Comparison of ENCODE assay signal across 8 cellular contexts in genomic region chr1:89407355-89407754, GRCh38. TPM values are rescaled to one million over a fixed set of nuclear protein-coding genes. Genes with fewer than 3 reads are reported as not detected.
DNase-seq lines count a peak whose midpoint lies in the region; ATAC-seq and TF ChIP-seq lines count a peak whose summit lies in the region.

No MANE protein-coding gene starts in this region.

- H3K9ac ChIP-seq in fibroblast of lung (ENCODE audit: insufficient read depth, low read length), result no peak overlapping the region

- no peaks in the 10 kb centered on the region for H3K9me3 ChIP-seq in CD8-positive, alpha-beta T cell (ENCODE audit: low read length)
- H3K9me3 ChIP-seq in PC-9 (ENCODE audit: insufficient read depth, low read depth), result no peaks in the 10 kb centered on the region
- no peaks in the 10 kb centered on the region for H3K9me3 ChIP-seq in fibroblast of lung (ENCODE audit: control insufficient read depth, insufficient read depth, low read depth, low read length)
- no peaks in the 10 kb centered on the region for H3K9me3 ChIP-seq in ovary
- H3K9me3 ChIP-seq in mucosa of descending colon, result no peaks in the 10 kb centered on the region

- TF ChIP-seq EP300 in ovary (IDR thresholded peaks at IDR 0.05), result no peak

- no peaks in the 10 kb centered on the region for H3K79me2 ChIP-seq in PC-9 (ENCODE audit: low read depth)
- H3K79me2 ChIP-seq in fibroblast of lung (ENCODE audit: control insufficient read depth, insufficient read depth, low read length), result no peaks in the 10 kb centered on the region

- H3K4me2 ChIP-seq in PC-9, result peak overlapping the region; percentile 31; the same call in 1 of the 2 replicates
- no peak overlapping the region for H3K4me2 ChIP-seq in fibroblast of lung (ENCODE audit: extremely low read depth, insufficient read depth, low read length)

- H3K4me1 Mint-ChIP-seq in CD8-positive, alpha-beta T cell (ENCODE audit: low read depth), result peaks cover 27% of the 10 kb centered on the region

- H3K4me1 ChIP-seq in CD8-positive, alpha-beta T cell (ENCODE audit: insufficient read depth, low read length), result peaks cover 15% of the 10 kb centered on the region
- H3K4me1 ChIP-seq in PC-9 (replicated peaks; ENCODE audit: insufficient read depth) (no peaks in the 10 kb centered on the region), fibroblast of lung (ENCODE audit: control insufficient read depth, extremely low read depth, insufficient read depth, low read length) (no peaks in the 10 kb centered on the region), ovary (ENCODE audit: insufficient read depth) (peaks cover 3% of the 10 kb centered on the region), mucosa of descending colon (ENCODE audit: low read depth) (no peaks in the 10 kb centered on the region)

- POLR2A ChIA-PET in CD8-positive, alpha-beta T cell (lab: Charles Lee), result interaction anchor here (0.5 kb wide), 1 partner anchor 280 kb away, joined by 3 read pairs; no protein-coding TSS in a partner anchor
- POLR2A ChIA-PET in PC-9 (lab: Charles Lee; ENCODE audit: unreplicated experiment), result interaction anchor here (0.6 kb wide), 1 partner anchor 166 kb away, joined by 7 read pairs; no protein-coding TSS in a partner anchor

- no peaks in the 10 kb centered on the region for H3K9me2 ChIP-seq in PC-9 (ENCODE audit: insufficient read depth)

- peak overlapping the region; percentile 24 for H3K4me3 ChIP-seq in CD8-positive, alpha-beta T cell (ENCODE audit: low read depth, low read length)
- H3K4me3 ChIP-seq in PC-9 (no peak overlapping the region), fibroblast of lung (replicated peaks in 1 of 4; ENCODE audit: control extremely low read depth in 1 of 4, insufficient read depth in 1 of 4, low read depth in 3 of 4, low read length in 4 of 4) (peak overlapping the region in 3 of 4 experiments; percentile 18 to 60 (median 58)), ovary (peak overlapping the region; percentile 28), mucosa of descending colon (no peak overlapping the region)

- H3K27me3 Mint-ChIP-seq in CD8-positive, alpha-beta T cell (ENCODE audit: low read depth), result no peaks in the 10 kb centered on the region

- no peaks in the 10 kb centered on the region for H3F3A ChIP-seq in PC-9 (ENCODE audit: insufficient read depth, low read depth)

- no peaks in the 10 kb centered on the region for H3K36me3 ChIP-seq in CD8-positive, alpha-beta T cell (ENCODE audit: insufficient read depth, low read length)
- H3K36me3 ChIP-seq in PC-9 (ENCODE audit: low read depth), result no peaks in the 10 kb centered on the region
- H3K36me3 ChIP-seq in fibroblast of lung (ENCODE audit: control insufficient read depth, insufficient read depth, low read length), result no peaks in the 10 kb centered on the region
- H3K36me3 ChIP-seq in ovary, result no peaks in the 10 kb centered on the region
- no peaks in the 10 kb centered on the region for H3K36me3 ChIP-seq in mucosa of descending colon (ENCODE audit: low read depth)

- no peak overlapping the region for H2AFZ ChIP-seq in PC-9
- H2AFZ ChIP-seq in fibroblast of lung (ENCODE audit: low read length), result peak overlapping the region; percentile 50

- no peak for ATAC-seq in CD8-positive, alpha-beta T cell
- ATAC-seq in HG02840 (IDR thresholded peaks at IDR 0.05; ENCODE audit: low FRiP score, unreplicated experiment), result no peak
- no peak for ATAC-seq in mucosa of descending colon

- no TSS peak for BruUV-seq in PC-9 (replicated peaks; lab: Mats Ljungman, UMichigan)

- no peaks in the 10 kb centered on the region for H3K9me3 Mint-ChIP-seq in CD8-positive, alpha-beta T cell

- H3K27me3 ChIP-seq in CD8-positive, alpha-beta T cell (ENCODE audit: insufficient read depth, low read length), result no peaks in the 10 kb centered on the region
- H3K27me3 ChIP-seq in PC-9 (ENCODE audit: insufficient read depth, low read depth) (no peaks in the 10 kb centered on the region; the same call in 1 of the 2 replicates), fibroblast of lung (ENCODE audit: control insufficient read depth, insufficient read depth, low read length) (no peaks in the 10 kb centered on the region), ovary (no peaks in the 10 kb centered on the region)

- intact Hi-C loops in CD8-positive, alpha-beta T cell (cut with DNase I, micrococcal nuclease), result no loop called here
- intact Hi-C loops in PC-9 (cut with micrococcal nuclease; ENCODE audit: unreplicated experiment) (no loop called here), ovary (cut with DNase I) (no loop called here), mucosa of descending colon (cut with DNase I, micrococcal nuclease) (no loop called here)

- no peak for TF ChIP-seq CTCF in CD8-positive, alpha-beta T cell (IDR thresholded peaks at IDR 0.05)
- TF ChIP-seq CTCF in PC-9 (conservative IDR thresholded peaks at IDR 0.05), result no peak
- TF ChIP-seq CTCF in fibroblast of lung (conservative IDR thresholded peaks at IDR 0.05 in 1 of 2, IDR thresholded peaks at IDR 0.05 in 1 of 2; ENCODE audit: low read depth in 1 of 2, low read length in 2 of 2), result no peak
- no peak for TF ChIP-seq CTCF in ovary (IDR thresholded peaks at IDR 0.05)
- TF ChIP-seq CTCF in GM10266 (IDR thresholded peaks at IDR 0.05; ENCODE audit: control insufficient read depth, insufficient read depth, low read depth, missing control alignments), result no peak
- no peak for TF ChIP-seq CTCF in mucosa of descending colon (IDR thresholded peaks at IDR 0.05)

- H3K27ac Mint-ChIP-seq in CD8-positive, alpha-beta T cell, result peak overlapping the region; percentile 63

- peak overlapping the region; percentile 85 for H3K4me3 Mint-ChIP-seq in CD8-positive, alpha-beta T cell

- WGBS in ovary, 3 donors, result 0 to 1% (median 0%) methylated on average over 1 of the region's 1 CpG

- no peak for TF ChIP-seq POLR2A in ovary (IDR thresholded peaks at IDR 0.05)

- no peaks in the 10 kb centered on the region for H3K36me3 Mint-ChIP-seq in CD8-positive, alpha-beta T cell

- H4K20me1 ChIP-seq in PC-9 (ENCODE audit: insufficient read depth) (no peaks in the 10 kb centered on the region), fibroblast of lung (ENCODE audit: control insufficient read depth, extremely low read depth, insufficient read depth, low read length) (no peaks in the 10 kb centered on the region)

- no peak for DNase-seq in CD8-positive, alpha-beta T cell
- peak in 1 of 2 experiments; percentile 8 for DNase-seq in PC-9
- peak in 1 of 2 donors; percentile 66 for DNase-seq in fibroblast of lung (ENCODE audit: low read depth in 2 of 2)
- peak in 1 of 5 donors; percentile 27 for DNase-seq in ovary
- DNase-seq in GM10266 (ENCODE audit: extremely low spot score), result no peak
- no peak for DNase-seq in mucosa of descending colon
- DNase-seq in NCI-H2081 (lab: John Stamatoyannopoulos, UW), result no peak

- CTCF ChIA-PET in CD8-positive, alpha-beta T cell (lab: Charles Lee), result no interaction called here
- CTCF ChIA-PET in PC-9 (lab: Charles Lee), result no interaction called here

- no peak overlapping the region for H3K27ac ChIP-seq in CD8-positive, alpha-beta T cell (ENCODE audit: low read depth, low read length)
- H3K27ac ChIP-seq in PC-9 (no peak overlapping the region), fibroblast of lung (ENCODE audit: insufficient read depth, low read length) (no peak overlapping the region), ovary (peak overlapping the region in 1 of 2 donors; percentile 66)

RNA-seq across cellular contexts. Expression of gene GBP6, which starts 43.5 kb away (rescaled TPM):
- under 1 TPM; 0.14 to 0.22 TPM for total RNA-seq in CD8-positive, alpha-beta T cell
- 2.0 and 2.2 TPM in 2 replicates for total RNA-seq in PC-9 (2021)
- under 0.01 TPM in 1 of 2 replicates, not detected in the other for total RNA-seq in fibroblast of lung
- polyA plus RNA-seq in fibroblast of lung, result 0.03 TPM in 1 of 2 replicates, not detected in the other
- polyA plus RNA-seq in fibroblast of lung (2012), result not detected in 2 replicates
- not detected in 2 replicates for polyA minus RNA-seq in fibroblast of lung (ENCODE audit: low replicate concordance)
- under 1 TPM in 6 of 7 donors, not detected in 1; 0.18 to 0.77 (median 0.34) TPM for total RNA-seq in ovary
- under 1 TPM; 0.18 to 0.50 TPM for polyA plus RNA-seq in ovary
- total RNA-seq in mucosa of descending colon, result under 1 TPM in 1 of 3 donors, not detected in 2; 0.09 TPM

Comparison
In these comparisons a context has a peak if more than half of its experiments do, and no peak if none do; other contexts are left out.
1. H3K4me3 ChIP-seq: peak in CD8-positive, alpha-beta T cell (single experiment), fibroblast of lung (3 of 4) and ovary (single experiment); none in PC-9 (single experiment) and mucosa of descending colon (single experiment).